In the genomic region with DNA sequence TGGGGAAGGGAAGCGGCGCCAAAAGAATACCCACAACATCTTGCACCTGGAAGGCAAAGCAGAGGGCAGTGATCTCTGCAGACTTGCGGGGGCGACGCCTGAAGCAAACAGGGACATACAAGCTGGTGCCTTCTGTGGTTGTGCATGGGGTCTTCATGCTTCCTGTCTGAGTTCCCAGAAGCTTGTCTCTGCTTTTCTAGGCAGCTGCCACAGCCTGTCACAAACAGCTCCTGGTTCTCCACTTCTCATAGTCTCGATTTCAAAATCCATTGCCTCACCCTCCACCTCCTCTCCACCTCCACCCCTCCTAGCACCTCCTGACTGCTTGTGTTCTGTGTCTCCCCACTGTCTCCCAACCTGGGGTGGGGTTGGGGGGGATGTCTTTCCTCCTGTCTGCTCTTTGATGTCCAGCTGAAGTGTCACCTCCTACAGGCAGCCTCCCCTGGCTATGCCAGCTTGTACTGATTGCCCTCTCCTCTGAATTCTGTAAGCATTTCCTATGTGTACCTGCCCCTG, we compare ENCODE assay signal across 1 cellular context.
TF ChIP-seq lines count a peak whose summit lies in the region.

No MANE protein-coding gene starts in this region.

TF ChIP-seq in HCT116, 20 proteins besides CTCF, POLR2A, EP300 and RAD21 (continued from another document):
- TF ChIP-seq YY1 (IDR thresholded peaks at IDR 0.05; ENCODE audit: extremely low read depth, insufficient replicate concordance, low read depth, low read length) (no peak), FOSL1 (IDR thresholded peaks at IDR 0.05; ENCODE audit: low read depth) (no peak), CEBPB (IDR thresholded peaks at IDR 0.05; ENCODE audit: low read depth) (no peak), EGR1 (IDR thresholded peaks at IDR 0.05; ENCODE audit: low read depth) (no peak), JUND (IDR thresholded peaks at IDR 0.05) (no peak), ZNF274 (IDR thresholded peaks at IDR 0.05; ENCODE audit: low read depth, low read length) (no peak), TCF7L2 (IDR thresholded peaks at IDR 0.05; ENCODE audit: borderline replicate concordance, extremely low read depth, insufficient read depth, insufficient read length) (no peak), POLR2AphosphoS5 (IDR thresholded peaks at IDR 0.05; ENCODE audit: low read depth, low read length) (no peak)
- TF ChIP-seq, protein P1, sequence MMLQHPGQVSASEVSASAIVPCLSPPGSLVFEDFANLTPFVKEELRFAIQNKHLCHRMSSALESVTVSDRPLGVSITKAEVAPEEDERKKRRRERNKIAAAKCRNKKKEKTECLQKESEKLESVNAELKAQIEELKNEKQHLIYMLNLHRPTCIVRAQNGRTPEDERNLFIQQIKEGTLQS (IDR thresholded peaks at IDR 0.05): no peak
- TF ChIP-seq, protein P2, sequence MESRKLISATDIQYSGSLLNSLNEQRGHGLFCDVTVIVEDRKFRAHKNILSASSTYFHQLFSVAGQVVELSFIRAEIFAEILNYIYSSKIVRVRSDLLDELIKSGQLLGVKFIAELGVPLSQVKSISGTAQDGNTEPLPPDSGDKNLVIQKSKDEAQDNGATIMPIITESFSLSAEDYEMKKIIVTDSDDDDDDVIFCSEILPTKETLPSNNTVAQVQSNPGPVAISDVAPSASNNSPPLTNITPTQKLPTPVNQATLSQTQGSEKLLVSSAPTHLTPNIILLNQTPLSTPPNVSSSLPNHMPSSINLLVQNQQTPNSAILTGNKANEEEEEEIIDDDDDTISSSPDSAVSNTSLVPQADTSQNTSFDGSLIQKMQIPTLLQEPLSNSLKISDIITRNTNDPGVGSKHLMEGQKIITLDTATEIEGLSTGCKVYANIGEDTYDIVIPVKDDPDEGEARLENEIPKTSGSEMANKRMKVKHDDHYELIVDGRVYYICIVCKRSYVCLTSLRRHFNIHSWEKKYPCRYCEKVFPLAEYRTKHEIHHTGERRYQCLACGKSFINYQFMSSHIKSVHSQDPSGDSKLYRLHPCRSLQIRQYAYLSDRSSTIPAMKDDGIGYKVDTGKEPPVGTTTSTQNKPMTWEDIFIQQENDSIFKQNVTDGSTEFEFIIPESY (IDR thresholded peaks at IDR 0.05; ENCODE audit: extremely low read depth, insufficient replicate concordance, low read length): no peak
- TF ChIP-seq, protein P3, sequence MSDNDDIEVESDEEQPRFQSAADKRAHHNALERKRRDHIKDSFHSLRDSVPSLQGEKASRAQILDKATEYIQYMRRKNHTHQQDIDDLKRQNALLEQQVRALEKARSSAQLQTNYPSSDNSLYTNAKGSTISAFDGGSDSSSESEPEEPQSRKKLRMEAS (IDR thresholded peaks at IDR 0.05): no peak
- TF ChIP-seq, protein P4, sequence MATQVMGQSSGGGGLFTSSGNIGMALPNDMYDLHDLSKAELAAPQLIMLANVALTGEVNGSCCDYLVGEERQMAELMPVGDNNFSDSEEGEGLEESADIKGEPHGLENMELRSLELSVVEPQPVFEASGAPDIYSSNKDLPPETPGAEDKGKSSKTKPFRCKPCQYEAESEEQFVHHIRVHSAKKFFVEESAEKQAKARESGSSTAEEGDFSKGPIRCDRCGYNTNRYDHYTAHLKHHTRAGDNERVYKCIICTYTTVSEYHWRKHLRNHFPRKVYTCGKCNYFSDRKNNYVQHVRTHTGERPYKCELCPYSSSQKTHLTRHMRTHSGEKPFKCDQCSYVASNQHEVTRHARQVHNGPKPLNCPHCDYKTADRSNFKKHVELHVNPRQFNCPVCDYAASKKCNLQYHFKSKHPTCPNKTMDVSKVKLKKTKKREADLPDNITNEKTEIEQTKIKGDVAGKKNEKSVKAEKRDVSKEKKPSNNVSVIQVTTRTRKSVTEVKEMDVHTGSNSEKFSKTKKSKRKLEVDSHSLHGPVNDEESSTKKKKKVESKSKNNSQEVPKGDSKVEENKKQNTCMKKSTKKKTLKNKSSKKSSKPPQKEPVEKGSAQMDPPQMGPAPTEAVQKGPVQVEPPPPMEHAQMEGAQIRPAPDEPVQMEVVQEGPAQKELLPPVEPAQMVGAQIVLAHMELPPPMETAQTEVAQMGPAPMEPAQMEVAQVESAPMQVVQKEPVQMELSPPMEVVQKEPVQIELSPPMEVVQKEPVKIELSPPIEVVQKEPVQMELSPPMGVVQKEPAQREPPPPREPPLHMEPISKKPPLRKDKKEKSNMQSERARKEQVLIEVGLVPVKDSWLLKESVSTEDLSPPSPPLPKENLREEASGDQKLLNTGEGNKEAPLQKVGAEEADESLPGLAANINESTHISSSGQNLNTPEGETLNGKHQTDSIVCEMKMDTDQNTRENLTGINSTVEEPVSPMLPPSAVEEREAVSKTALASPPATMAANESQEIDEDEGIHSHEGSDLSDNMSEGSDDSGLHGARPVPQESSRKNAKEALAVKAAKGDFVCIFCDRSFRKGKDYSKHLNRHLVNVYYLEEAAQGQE (IDR thresholded peaks at IDR 0.05; ENCODE audit: low read depth): no peak
